ENCODE assay signal across 2 cellular contexts in the genomic region with DNA sequence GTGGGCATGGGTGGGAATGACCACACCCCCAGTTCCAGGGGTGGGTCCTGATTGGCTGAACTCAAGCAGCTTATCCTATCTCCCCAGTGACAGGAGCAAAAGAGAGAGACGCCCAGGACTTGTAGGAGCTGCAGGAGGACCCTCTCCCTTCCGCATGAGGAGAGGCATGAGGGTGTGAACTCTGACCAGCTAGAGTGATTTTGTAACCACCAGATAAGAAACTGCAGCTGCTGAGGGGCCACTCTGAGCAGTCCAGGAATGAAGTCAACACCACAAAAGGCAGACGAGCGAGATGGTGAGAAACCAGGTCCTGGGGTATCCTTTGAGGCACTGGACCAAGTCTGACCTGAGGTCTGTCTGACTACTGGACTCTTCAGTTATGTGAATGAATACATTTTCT.
TF ChIP-seq lines count a peak whose summit lies in the region.

No MANE protein-coding gene starts in this region.

TF ChIP-seq in IMR-90, 13 proteins besides CTCF, POLR2A, EP300 and RAD21:
- no peak for TF ChIP-seq MAFK (IDR thresholded peaks at IDR 0.05; ENCODE audit: low read depth, low read length)
- TF ChIP-seq RFX5 (IDR thresholded peaks at IDR 0.05; ENCODE audit: low read depth, low read length), result no peak
- TF ChIP-seq MAZ (IDR thresholded peaks at IDR 0.05; ENCODE audit: borderline replicate concordance, low read depth, low read length), result no peak
- TF ChIP-seq, protein P1, sequence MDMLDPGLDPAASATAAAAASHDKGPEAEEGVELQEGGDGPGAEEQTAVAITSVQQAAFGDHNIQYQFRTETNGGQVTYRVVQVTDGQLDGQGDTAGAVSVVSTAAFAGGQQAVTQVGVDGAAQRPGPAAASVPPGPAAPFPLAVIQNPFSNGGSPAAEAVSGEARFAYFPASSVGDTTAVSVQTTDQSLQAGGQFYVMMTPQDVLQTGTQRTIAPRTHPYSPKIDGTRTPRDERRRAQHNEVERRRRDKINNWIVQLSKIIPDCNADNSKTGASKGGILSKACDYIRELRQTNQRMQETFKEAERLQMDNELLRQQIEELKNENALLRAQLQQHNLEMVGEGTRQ (IDR thresholded peaks at IDR 0.05; ENCODE audit: low read depth, low read length), result no peak
- TF ChIP-seq BHLHE40 (IDR thresholded peaks at IDR 0.05; ENCODE audit: low read depth, low read length), result no peak

TF ChIP-seq in GM12878, 131 proteins besides CTCF, POLR2A, EP300 and RAD21:
- TF ChIP-seq MXI1 (IDR thresholded peaks at IDR 0.05; ENCODE audit: low read depth, low read length) (no peak), RFX5 (IDR thresholded peaks at IDR 0.05; ENCODE audit: low read depth, low read length) (no peak), RB1 (IDR thresholded peaks at IDR 0.05; ENCODE audit: borderline replicate concordance) (no peak), NBN (IDR thresholded peaks at IDR 0.05) (no peak), ZNF622 (IDR thresholded peaks at IDR 0.05) (no peak), CREM (IDR thresholded peaks at IDR 0.05; ENCODE audit: low read depth) (no peak), HCFC1 (IDR thresholded peaks at IDR 0.05; ENCODE audit: low read length) (no peak), CEBPB (IDR thresholded peaks at IDR 0.05; ENCODE audit: borderline replicate concordance in 1 of 2, low read depth in 2 of 2, low read length in 2 of 2) (no peak), BACH1 (IDR thresholded peaks at IDR 0.05; ENCODE audit: borderline replicate concordance) (no peak), ZSCAN29 (IDR thresholded peaks at IDR 0.05) (no peak), YBX1 (IDR thresholded peaks at IDR 0.05) (no peak), MEF2B (IDR thresholded peaks at IDR 0.05; ENCODE audit: partially characterized antibody, poor library complexity, severe bottlenecking) (no peak), EED (IDR thresholded peaks at IDR 0.05; ENCODE audit: low read depth) (no peak), ATF7 (IDR thresholded peaks at IDR 0.05; ENCODE audit: low read depth) (no peak), YY1 (IDR thresholded peaks at IDR 0.05; ENCODE audit: low read depth, low read length) (no peak)
- TF ChIP-seq, protein P2, sequence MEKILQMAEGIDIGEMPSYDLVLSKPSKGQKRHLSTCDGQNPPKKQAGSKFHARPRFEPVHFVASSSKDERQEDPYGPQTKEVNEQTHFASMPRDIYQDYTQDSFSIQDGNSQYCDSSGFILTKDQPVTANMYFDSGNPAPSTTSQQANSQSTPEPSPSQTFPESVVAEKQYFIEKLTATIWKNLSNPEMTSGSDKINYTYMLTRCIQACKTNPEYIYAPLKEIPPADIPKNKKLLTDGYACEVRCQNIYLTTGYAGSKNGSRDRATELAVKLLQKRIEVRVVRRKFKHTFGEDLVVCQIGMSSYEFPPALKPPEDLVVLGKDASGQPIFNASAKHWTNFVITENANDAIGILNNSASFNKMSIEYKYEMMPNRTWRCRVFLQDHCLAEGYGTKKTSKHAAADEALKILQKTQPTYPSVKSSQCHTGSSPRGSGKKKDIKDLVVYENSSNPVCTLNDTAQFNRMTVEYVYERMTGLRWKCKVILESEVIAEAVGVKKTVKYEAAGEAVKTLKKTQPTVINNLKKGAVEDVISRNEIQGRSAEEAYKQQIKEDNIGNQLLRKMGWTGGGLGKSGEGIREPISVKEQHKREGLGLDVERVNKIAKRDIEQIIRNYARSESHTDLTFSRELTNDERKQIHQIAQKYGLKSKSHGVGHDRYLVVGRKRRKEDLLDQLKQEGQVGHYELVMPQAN (conservative IDR thresholded peaks at IDR 0.05), result no peak
- TF ChIP-seq, protein P3, sequence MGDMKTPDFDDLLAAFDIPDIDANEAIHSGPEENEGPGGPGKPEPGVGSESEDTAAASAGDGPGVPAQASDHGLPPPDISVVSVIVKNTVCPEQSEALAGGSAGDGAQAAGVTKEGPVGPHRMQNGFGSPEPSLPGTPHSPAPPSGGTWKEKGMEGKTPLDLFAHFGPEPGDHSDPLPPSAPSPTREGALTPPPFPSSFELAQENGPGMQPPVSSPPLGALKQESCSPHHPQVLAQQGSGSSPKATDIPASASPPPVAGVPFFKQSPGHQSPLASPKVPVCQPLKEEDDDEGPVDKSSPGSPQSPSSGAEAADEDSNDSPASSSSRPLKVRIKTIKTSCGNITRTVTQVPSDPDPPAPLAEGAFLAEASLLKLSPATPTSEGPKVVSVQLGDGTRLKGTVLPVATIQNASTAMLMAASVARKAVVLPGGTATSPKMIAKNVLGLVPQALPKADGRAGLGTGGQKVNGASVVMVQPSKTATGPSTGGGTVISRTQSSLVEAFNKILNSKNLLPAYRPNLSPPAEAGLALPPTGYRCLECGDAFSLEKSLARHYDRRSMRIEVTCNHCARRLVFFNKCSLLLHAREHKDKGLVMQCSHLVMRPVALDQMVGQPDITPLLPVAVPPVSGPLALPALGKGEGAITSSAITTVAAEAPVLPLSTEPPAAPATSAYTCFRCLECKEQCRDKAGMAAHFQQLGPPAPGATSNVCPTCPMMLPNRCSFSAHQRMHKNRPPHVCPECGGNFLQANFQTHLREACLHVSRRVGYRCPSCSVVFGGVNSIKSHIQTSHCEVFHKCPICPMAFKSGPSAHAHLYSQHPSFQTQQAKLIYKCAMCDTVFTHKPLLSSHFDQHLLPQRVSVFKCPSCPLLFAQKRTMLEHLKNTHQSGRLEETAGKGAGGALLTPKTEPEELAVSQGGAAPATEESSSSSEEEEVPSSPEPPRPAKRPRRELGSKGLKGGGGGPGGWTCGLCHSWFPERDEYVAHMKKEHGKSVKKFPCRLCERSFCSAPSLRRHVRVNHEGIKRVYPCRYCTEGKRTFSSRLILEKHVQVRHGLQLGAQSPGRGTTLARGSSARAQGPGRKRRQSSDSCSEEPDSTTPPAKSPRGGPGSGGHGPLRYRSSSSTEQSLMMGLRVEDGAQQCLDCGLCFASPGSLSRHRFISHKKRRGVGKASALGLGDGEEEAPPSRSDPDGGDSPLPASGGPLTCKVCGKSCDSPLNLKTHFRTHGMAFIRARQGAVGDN (IDR thresholded peaks at IDR 0.05), result no peak
- TF ChIP-seq, protein P4, sequence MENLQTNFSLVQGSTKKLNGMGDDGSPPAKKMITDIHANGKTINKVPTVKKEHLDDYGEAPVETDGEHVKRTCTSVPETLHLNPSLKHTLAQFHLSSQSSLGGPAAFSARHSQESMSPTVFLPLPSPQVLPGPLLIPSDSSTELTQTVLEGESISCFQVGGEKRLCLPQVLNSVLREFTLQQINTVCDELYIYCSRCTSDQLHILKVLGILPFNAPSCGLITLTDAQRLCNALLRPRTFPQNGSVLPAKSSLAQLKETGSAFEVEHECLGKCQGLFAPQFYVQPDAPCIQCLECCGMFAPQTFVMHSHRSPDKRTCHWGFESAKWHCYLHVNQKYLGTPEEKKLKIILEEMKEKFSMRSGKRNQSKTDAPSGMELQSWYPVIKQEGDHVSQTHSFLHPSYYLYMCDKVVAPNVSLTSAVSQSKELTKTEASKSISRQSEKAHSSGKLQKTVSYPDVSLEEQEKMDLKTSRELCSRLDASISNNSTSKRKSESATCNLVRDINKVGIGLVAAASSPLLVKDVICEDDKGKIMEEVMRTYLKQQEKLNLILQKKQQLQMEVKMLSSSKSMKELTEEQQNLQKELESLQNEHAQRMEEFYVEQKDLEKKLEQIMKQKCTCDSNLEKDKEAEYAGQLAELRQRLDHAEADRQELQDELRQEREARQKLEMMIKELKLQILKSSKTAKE (IDR thresholded peaks at IDR 0.05; ENCODE audit: low read depth, poor library complexity, severe bottlenecking), result no peak
- TF ChIP-seq, protein P5, sequence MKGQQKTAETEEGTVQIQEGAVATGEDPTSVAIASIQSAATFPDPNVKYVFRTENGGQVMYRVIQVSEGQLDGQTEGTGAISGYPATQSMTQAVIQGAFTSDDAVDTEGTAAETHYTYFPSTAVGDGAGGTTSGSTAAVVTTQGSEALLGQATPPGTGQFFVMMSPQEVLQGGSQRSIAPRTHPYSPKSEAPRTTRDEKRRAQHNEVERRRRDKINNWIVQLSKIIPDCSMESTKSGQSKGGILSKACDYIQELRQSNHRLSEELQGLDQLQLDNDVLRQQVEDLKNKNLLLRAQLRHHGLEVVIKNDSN (IDR thresholded peaks at IDR 0.05; ENCODE audit: borderline replicate concordance, extremely low read length, insufficient read depth, low read depth, low read length), result no peak
- TF ChIP-seq, protein P6, sequence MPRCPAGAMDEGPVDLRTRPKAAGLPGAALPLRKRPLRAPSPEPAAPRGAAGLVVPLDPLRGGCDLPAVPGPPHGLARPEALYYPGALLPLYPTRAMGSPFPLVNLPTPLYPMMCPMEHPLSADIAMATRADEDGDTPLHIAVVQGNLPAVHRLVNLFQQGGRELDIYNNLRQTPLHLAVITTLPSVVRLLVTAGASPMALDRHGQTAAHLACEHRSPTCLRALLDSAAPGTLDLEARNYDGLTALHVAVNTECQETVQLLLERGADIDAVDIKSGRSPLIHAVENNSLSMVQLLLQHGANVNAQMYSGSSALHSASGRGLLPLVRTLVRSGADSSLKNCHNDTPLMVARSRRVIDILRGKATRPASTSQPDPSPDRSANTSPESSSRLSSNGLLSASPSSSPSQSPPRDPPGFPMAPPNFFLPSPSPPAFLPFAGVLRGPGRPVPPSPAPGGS (IDR thresholded peaks at IDR 0.05; ENCODE audit: borderline replicate concordance, insufficient read depth, low read depth, low read length, poor library complexity, severe bottlenecking), result no peak
